10 cellular contexts compared by ENCODE assay signal in genomic region chr7:131008840-131009651, GRCh38.
DNase-seq lines count a peak whose midpoint lies in the region; ATAC-seq and TF ChIP-seq lines count a peak whose summit lies in the region.
"Had no signal": no experiment of that assay in that cellular context is flagged by ENCODE, and none has a peak within 500 bp of the region (broad histone marks: within the 10 kb centered on the region; RNA-seq: fewer than 3 reads in every experiment).

No MANE protein-coding gene starts in this region.

- H3K27ac Mint-ChIP-seq in Calu3 (ENCODE audit: unreplicated experiment): peak overlapping the region; percentile 87
- H3K27ac Mint-ChIP-seq in natural killer cell treated with Interleukin-12 subunit alpha and Interleukin-12 subunit beta and Interleukin-15 and Interleukin-18, amount 100 ng/mL, for 72 hours: peak overlapping the region; percentile 93 to 95

- 72% methylated on average over 5 of the region's 5 CpGs for WGBS in mammary epithelial cell (ENCODE audit: low coverage, missing lambda C conversion rate)

- in situ Hi-C loops in mammary epithelial cell (cut with MboI; ENCODE audit: low sequenced_read_pairs in 2 of 2): no loop called here

- H3K4me2 ChIP-seq in mammary epithelial cell (ENCODE audit: insufficient read depth, low read depth, low read length): no peak overlapping the region

- H2AFZ ChIP-seq in mammary epithelial cell (ENCODE audit: low read depth, low read length): no peak overlapping the region

- TF ChIP-seq CTCF in Calu3 (IDR thresholded peaks at IDR 0.05; ENCODE audit: unreplicated experiment): no peak
- TF ChIP-seq CTCF in mammary epithelial cell (conservative IDR thresholded peaks at IDR 0.05 in 1 of 2, IDR thresholded peaks at IDR 0.05 in 1 of 2; ENCODE audit: extremely low read depth in 1 of 2, insufficient read depth in 1 of 2, low read depth in 1 of 2, low read length in 2 of 2): no peak

- ATAC-seq in natural killer cell treated with Interleukin-12 subunit alpha and Interleukin-12 subunit beta and Interleukin-15 and Interleukin-18, amount 100 ng/mL, for 72 hours: peak in 1 of 2 donors; percentile 47
- no peak for ATAC-seq in sciatic nerve

- no peak overlapping the region for H3K4me3 ChIP-seq in mammary epithelial cell (replicated peaks in 1 of 3; ENCODE audit: insufficient read depth in 1 of 3, low read depth in 2 of 3, low read length in 3 of 3)

- H3K9ac ChIP-seq in mammary epithelial cell (ENCODE audit: insufficient read depth, low read length): no peak overlapping the region

- peaks cover 13% of the 10 kb centered on the region for H3K36me3 Mint-ChIP-seq in Calu3 (ENCODE audit: insufficient read depth, unreplicated experiment)
- H3K36me3 Mint-ChIP-seq in natural killer cell treated with Interleukin-12 subunit alpha and Interleukin-12 subunit beta and Interleukin-15 and Interleukin-18, amount 100 ng/mL, for 72 hours: peaks cover 6% of the 10 kb centered on the region

- H3K4me1 ChIP-seq in mammary epithelial cell (ENCODE audit: insufficient read depth, low read length): peaks cover 46% of the 10 kb centered on the region

- H3K4me3 Mint-ChIP-seq in Calu3 (ENCODE audit: low read depth, unreplicated experiment): no peak overlapping the region
- H3K4me3 Mint-ChIP-seq in natural killer cell treated with Interleukin-12 subunit alpha and Interleukin-12 subunit beta and Interleukin-15 and Interleukin-18, amount 100 ng/mL, for 72 hours: peak overlapping the region; percentile 88

- H3K27me3 Mint-ChIP-seq in Calu3 (ENCODE audit: unreplicated experiment): no peaks in the 10 kb centered on the region
- no peaks in the 10 kb centered on the region for H3K27me3 Mint-ChIP-seq in natural killer cell treated with Interleukin-12 subunit alpha and Interleukin-12 subunit beta and Interleukin-15 and Interleukin-18, amount 100 ng/mL, for 72 hours

- H3K9me3 ChIP-seq in mammary epithelial cell (replicated peaks; ENCODE audit: insufficient read depth, low read length): no peaks in the 10 kb centered on the region

- no peaks in the 10 kb centered on the region for H4K20me1 ChIP-seq in mammary epithelial cell (ENCODE audit: insufficient read depth, low read length)

- peak overlapping the region; percentile 17 for H3K27ac ChIP-seq in mammary epithelial cell (ENCODE audit: insufficient read depth, low read depth, low read length)

- no TSS peak for BruUV-seq in Calu3 (replicated peaks; lab: Mats Ljungman, UMichigan)
- no TSS peak for BruUV-seq in mammary epithelial cell (replicated peaks; lab: Mats Ljungman, UMichigan)

- intact Hi-C loops in Calu3 (cut with micrococcal nuclease; ENCODE audit: unreplicated experiment): loop anchor here (5.0 kb wide), 1 partner anchor 67 kb away; no protein-coding TSS in a partner anchor
- intact Hi-C loops in mammary epithelial cell (cut with micrococcal nuclease): no loop called here
- intact Hi-C loops in sciatic nerve (cut with DNase I): no loop called here

- CTCF ChIA-PET in Calu3 (lab: Charles Lee) (interaction anchor here (2.6 kb wide), 1 partner anchor 27 kb away, joined by 13 read pairs; no protein-coding TSS in a partner anchor), mammary epithelial cell (lab: Charles Lee; ENCODE audit: low non-redundant PET) (interaction anchor here (0.7 kb wide), 1 partner anchor 31 kb away, joined by 3 read pairs; no protein-coding TSS in a partner anchor)

- H3K9me3 Mint-ChIP-seq in Calu3 (ENCODE audit: low read depth, unreplicated experiment): peaks cover 2% of the 10 kb centered on the region
- H3K9me3 Mint-ChIP-seq in natural killer cell treated with Interleukin-12 subunit alpha and Interleukin-12 subunit beta and Interleukin-15 and Interleukin-18, amount 100 ng/mL, for 72 hours: no peaks in the 10 kb centered on the region

- peaks cover 76% of the 10 kb centered on the region for H3K4me1 Mint-ChIP-seq in Calu3 (ENCODE audit: low read depth, unreplicated experiment)
- peaks cover 85 to 95% of the 10 kb centered on the region in 2 donors for H3K4me1 Mint-ChIP-seq in natural killer cell treated with Interleukin-12 subunit alpha and Interleukin-12 subunit beta and Interleukin-15 and Interleukin-18, amount 100 ng/mL, for 72 hours (ENCODE audit: low read depth in 2 of 2)

- H3K79me2 ChIP-seq in mammary epithelial cell (ENCODE audit: insufficient read depth, low read length): peaks cover 57% of the 10 kb centered on the region

- H3K27me3 ChIP-seq in mammary epithelial cell (ENCODE audit: insufficient read depth, low read length): no peaks in the 10 kb centered on the region

- DNase-seq in Calu3 (no peak), NCI-H2227 treated with DMSO at 0.1 percent for 48 hours (lab: John Stamatoyannopoulos, UW) (peak; percentile 10), mammary epithelial cell (no peak), glomerular visceral epithelial cell (ENCODE audit: extremely low spot score) (no peak), SKM-1 (lab: John Stamatoyannopoulos, UW; ENCODE audit: unreplicated experiment) (no peak), NCI-H2107 treated with DMSO at 0.1 percent for 48 hours (lab: John Stamatoyannopoulos, UW; ENCODE audit: unreplicated experiment) (no peak), sciatic nerve (ENCODE audit: low spot score) (no peak)
- DNase-seq in natural killer cell treated with Interleukin-12 subunit alpha and Interleukin-12 subunit beta and Interleukin-15 and Interleukin-18, amount 100 ng/mL, for 72 hours (ENCODE audit: low spot score): no peak
- DNase-seq: effector CD4-positive, alpha-beta T cell; NCI-H1930 had no signal

- dilution Hi-C loops in mammary epithelial cell (cut with HindIII; ENCODE audit: low sequenced_read_pairs): no loop called here

- H3K36me3 ChIP-seq in mammary epithelial cell (ENCODE audit: insufficient read depth, low read length): no peaks in the 10 kb centered on the region
